ENCODE assay signal across 1 cellular context in genomic region chr11:2137202-2138071, GRCh38.
TF ChIP-seq lines count a peak whose summit lies in the region.

No MANE protein-coding gene starts in this region.

TF ChIP-seq in HepG2, 621 proteins besides CTCF, POLR2A, EP300 and RAD21 (continued from another document and continues in another):
- TF ChIP-seq ATF4 (CRISPR knock-in tag; IDR thresholded peaks at IDR 0.05) = no peak
- TF ChIP-seq U2AF2 (IDR thresholded peaks at IDR 0.05; ENCODE audit: low read depth, low read length) = no peak
- TF ChIP-seq CREM (IDR thresholded peaks at IDR 0.05) = no peak
- no peak for TF ChIP-seq CREM (CRISPR knock-in tag; IDR thresholded peaks at IDR 0.05)
- TF ChIP-seq STAT6 (CRISPR knock-in tag; IDR thresholded peaks at IDR 0.05; ENCODE audit: borderline replicate concordance) = peak; percentile 66; the same call in 1 of the 2 replicates
- TF ChIP-seq HNF1A (IDR thresholded peaks at IDR 0.05; ENCODE audit: low read depth) = no peak
- no peak for TF ChIP-seq HNF1A (CRISPR knock-in tag; IDR thresholded peaks at IDR 0.05; ENCODE audit: borderline replicate concordance)
- TF ChIP-seq SMAD3 (CRISPR knock-in tag; IDR thresholded peaks at IDR 0.05) = no peak
- TF ChIP-seq ZNF740 (CRISPR knock-in tag; IDR thresholded peaks at IDR 0.05) = peak; percentile 91; the same call in 1 of the 2 replicates
- peak; percentile 8 for TF ChIP-seq YY1 (IDR thresholded peaks at IDR 0.05; ENCODE audit: insufficient read depth, insufficient replicate concordance, low read depth, low read length)
- peak; percentile 56; the same call in 1 of the 2 replicates for TF ChIP-seq SPEN (CRISPR knock-in tag; IDR thresholded peaks at IDR 0.05; ENCODE audit: low read depth)
- 0 out of 2 replicates have a peak, but pooled peaks have one; percentile 35 for TF ChIP-seq KDM5A (IDR thresholded peaks at IDR 0.05; ENCODE audit: borderline replicate concordance, low read length)
- no peak; the same call in 1 of the 2 replicates for TF ChIP-seq ZNF672 (CRISPR knock-in tag; IDR thresholded peaks at IDR 0.05)
- no peak for TF ChIP-seq RFX1 (IDR thresholded peaks at IDR 0.05)
- TF ChIP-seq RARG (CRISPR knock-in tag; IDR thresholded peaks at IDR 0.05; ENCODE audit: low read depth) = no peak
- TF ChIP-seq NR2F2 (IDR thresholded peaks at IDR 0.05; ENCODE audit: borderline replicate concordance, low read depth) = no peak
- peak; percentile 65; the same call in 1 of the 2 replicates for TF ChIP-seq ZSCAN21 (CRISPR knock-in tag; IDR thresholded peaks at IDR 0.05; ENCODE audit: borderline replicate concordance)
- no peak for TF ChIP-seq MEIS1 (CRISPR knock-in tag; IDR thresholded peaks at IDR 0.05; ENCODE audit: borderline replicate concordance)
- TF ChIP-seq NFKB2 (CRISPR knock-in tag; IDR thresholded peaks at IDR 0.05; ENCODE audit: borderline replicate concordance) = peak; percentile 14; the same call in 1 of the 2 replicates
- TF ChIP-seq MED1 (CRISPR knock-in tag; IDR thresholded peaks at IDR 0.05) = peak; percentile 35; the same call in 1 of the 2 replicates
- TF ChIP-seq MTF2 (CRISPR knock-in tag; IDR thresholded peaks at IDR 0.05; ENCODE audit: borderline replicate concordance) = no peak
- TF ChIP-seq ADNP (CRISPR knock-in tag; IDR thresholded peaks at IDR 0.05) = no peak
- no peak for TF ChIP-seq CCAR2 (optimal IDR thresholded peaks at IDR 0.05; ENCODE audit: low read depth, low read length)
- TF ChIP-seq ZBTB33 (CRISPR knock-in tag; IDR thresholded peaks at IDR 0.05) = no peak
- TF ChIP-seq NFE2 (CRISPR knock-in tag; IDR thresholded peaks at IDR 0.05) = no peak
- TF ChIP-seq PHF21A (CRISPR knock-in tag; IDR thresholded peaks at IDR 0.05) = no peak
- TF ChIP-seq GABPB1 (CRISPR knock-in tag; IDR thresholded peaks at IDR 0.05) = 0 out of 2 replicates have a peak, but pooled peaks have one; percentile 42
- no peak for TF ChIP-seq ZNF577 (CRISPR knock-in tag; IDR thresholded peaks at IDR 0.05; ENCODE audit: borderline replicate concordance, low read depth)
- TF ChIP-seq THAP11 (CRISPR knock-in tag; IDR thresholded peaks at IDR 0.05) = no peak
- TF ChIP-seq CAMTA2 (CRISPR knock-in tag; IDR thresholded peaks at IDR 0.05; ENCODE audit: borderline replicate concordance) = no peak
- no peak for TF ChIP-seq ZNF180 (CRISPR knock-in tag; IDR thresholded peaks at IDR 0.05; ENCODE audit: borderline replicate concordance, low read depth)
- TF ChIP-seq ZBTB37 (CRISPR knock-in tag; IDR thresholded peaks at IDR 0.05) = 0 out of 2 replicates have a peak, but pooled peaks have one; percentile 2
- no peak for TF ChIP-seq ZNF652 (CRISPR knock-in tag; IDR thresholded peaks at IDR 0.05; ENCODE audit: borderline replicate concordance, low read depth)
- TF ChIP-seq KDM2A (CRISPR knock-in tag; IDR thresholded peaks at IDR 0.05; ENCODE audit: borderline replicate concordance, low read depth) = peak; percentile 36; the same call in 1 of the 2 replicates
- 0 out of 2 replicates have a peak, but pooled peaks have one; percentile 13 for TF ChIP-seq ARID5B (CRISPR knock-in tag; IDR thresholded peaks at IDR 0.05)
- TF ChIP-seq IKZF5 (CRISPR knock-in tag; IDR thresholded peaks at IDR 0.05) = peak; percentile 15; the same call in 1 of the 2 replicates
